ENCODE assay signal across 8 cellular contexts in genomic region chr19:925087-925911, GRCh38. TPM values are rescaled to one million over a fixed set of nuclear protein-coding genes. Genes with fewer than 3 reads are reported as not detected.
DNase-seq lines count a peak whose midpoint lies in the region; ATAC-seq, FAIRE-seq and TF ChIP-seq lines count a peak whose summit lies in the region.

No MANE protein-coding gene starts in this region.

- DNase-seq in AG20443 (ENCODE audit: low spot score), result peak; percentile 92
- DNase-seq in NCI-H2227 treated with DMSO at 0.1 percent for 48 hours (lab: John Stamatoyannopoulos, UW), result peak; percentile 57
- DNase-seq in chondrocyte (ENCODE audit: low spot score), result peak; percentile 88
- peak; percentile 93 for DNase-seq in kidney
- peak; percentile 60 to 66 for DNase-seq in stimulated activated CD4-positive, alpha-beta T cell treated with anti-CD3 and anti-CD28 coated beads, Interleukin-15, amount 100 ng/mL, for 1 hour (ENCODE audit: low read depth in 1 of 2, low spot score in 1 of 2)

- H3K27me3 Mint-ChIP-seq in chondrocyte (ENCODE audit: low read depth), result peaks cover 4% of the 10 kb centered on the region

- peak overlapping the region; percentile 54 to 55 for H3K9ac ChIP-seq in kidney (ENCODE audit: low read length in 2 of 2)

- H3K27ac Mint-ChIP-seq in chondrocyte (ENCODE audit: unreplicated experiment), result no peak overlapping the region

- TF ChIP-seq CTCF in chondrocyte (IDR thresholded peaks at IDR 0.05), result no peak
- peak; percentile 16 for TF ChIP-seq CTCF in kidney (IDR thresholded peaks at IDR 0.05; ENCODE audit: borderline replicate concordance, extremely low read depth, insufficient read depth)

- H3K9me3 Mint-ChIP-seq in chondrocyte (ENCODE audit: low read depth), result no peaks in the 10 kb centered on the region

- peaks cover 0 to 5% of the 10 kb centered on the region in 2 donors for H3K4me1 ChIP-seq in kidney (ENCODE audit: control insufficient read depth in 1 of 2, insufficient read depth in 1 of 2, low read depth in 1 of 2, low read length in 2 of 2)

- H3K36me3 ChIP-seq in kidney (ENCODE audit: control insufficient read depth in 1 of 2, insufficient read depth in 2 of 2, low read length in 2 of 2), result no peaks in the 10 kb centered on the region

- peak overlapping the region; percentile 68 for H3K4me3 Mint-ChIP-seq in chondrocyte (ENCODE audit: unreplicated experiment)

- no peak for FAIRE-seq in kidney (lab: Jason Lieb, UNC)

- peak overlapping the region; percentile 69 to 78 for H3K4me3 ChIP-seq in kidney (ENCODE audit: low read length in 2 of 2)

- ATAC-seq in GM18873 (IDR thresholded peaks at IDR 0.05; ENCODE audit: low FRiP score, unreplicated experiment) (peak; percentile 38), HG03175 (IDR thresholded peaks at IDR 0.05; ENCODE audit: unreplicated experiment) (peak; percentile 62)
- peak; percentile 69 to 72 for ATAC-seq in activated CD4-positive, CD25-positive, alpha-beta regulatory T cell treated with anti-CD3 and anti-CD28 coated beads, Interleukin-2, amount 50 U/mL, for 24 hours

- H3K4me1 Mint-ChIP-seq in chondrocyte (ENCODE audit: low read depth), result peaks cover 8% of the 10 kb centered on the region

- peak overlapping the region; percentile 73 to 74 for H3K27ac ChIP-seq in kidney (ENCODE audit: low read depth in 2 of 2, low read length in 2 of 2)

- intact Hi-C loops in kidney (cut with DNase I), result loop anchor here (5.0 kb wide), 1 partner anchor 57 kb away; the partner anchor contains the start of gene WDR18

- no peaks in the 10 kb centered on the region for H3K36me3 Mint-ChIP-seq in chondrocyte (ENCODE audit: low read depth)

- no peaks in the 10 kb centered on the region for H3K9me3 ChIP-seq in kidney (ENCODE audit: control insufficient read depth in 1 of 2, low read length in 2 of 2)

RNA-seq across cellular contexts. Expression of gene ARID3A, which starts 0.5 kb away (rescaled TPM):
- total RNA-seq in chondrocyte, result 6.6 to 10.0 TPM (median 8.8 TPM) in 3 replicates
- total RNA-seq in kidney, result 16.9 TPM
- polyA plus RNA-seq in kidney (ENCODE audit: insufficient read depth, low read depth, low replicate concordance), result 5.6 TPM

RNA-seq across cellular contexts. Expression of gene KISS1R, which starts 8.2 kb away (rescaled TPM):
- total RNA-seq in chondrocyte (0.17 to 0.38 TPM (median 0.24 TPM) in 3 replicates), kidney (0.69 TPM)
- not detected for polyA plus RNA-seq in kidney (ENCODE audit: insufficient read depth, low read depth, low replicate concordance)

RNA-seq across cellular contexts. Expression of gene R3HDM4, which starts 12.3 kb away (rescaled TPM):
- 47.1 to 52.2 TPM (median 48.4 TPM) in 3 replicates for total RNA-seq in chondrocyte
- total RNA-seq in kidney, result 71.4 TPM
- 47.4 TPM for polyA plus RNA-seq in kidney (ENCODE audit: insufficient read depth, low read depth, low replicate concordance)

RNA-seq across cellular contexts. Expression of gene RNU6-9, which starts 32.0 kb away (rescaled TPM):
- total RNA-seq in chondrocyte, result not detected in 3 replicates
- not detected for total RNA-seq in kidney
- not detected for polyA plus RNA-seq in kidney (ENCODE audit: insufficient read depth, low read depth, low replicate concordance)

RNA-seq across cellular contexts. Expression of gene MED16, which starts 32.3 kb away (rescaled TPM):
- total RNA-seq in chondrocyte (47.0 to 53.9 TPM (median 53.1 TPM) in 3 replicates), kidney (56.5 TPM)
- polyA plus RNA-seq in kidney (ENCODE audit: insufficient read depth, low read depth, low replicate concordance), result 72.1 TPM

Comparison
In these comparisons a context has a peak if more than half of its experiments do, and no peak if none do; other contexts are left out.
1. Peak in every context shown above with its lines: DNase-seq, ATAC-seq, H3K4me3 ChIP-seq and H3K27ac ChIP-seq.